Comparison of ENCODE assay signal across 1 cellular context in genomic region chr10:132039371-132039770, GRCh38.
TF ChIP-seq lines count a peak whose summit lies in the region.

No MANE protein-coding gene starts in this region.

TF ChIP-seq in H1, 55 proteins besides CTCF, POLR2A, EP300 and RAD21:
- TF ChIP-seq TEAD4 (IDR thresholded peaks at IDR 0.05; ENCODE audit: low read depth, low read length): no peak
- no peak for TF ChIP-seq GABPA (IDR thresholded peaks at IDR 0.05; ENCODE audit: borderline replicate concordance, insufficient read depth, low read length)
- TF ChIP-seq RFX5 (IDR thresholded peaks at IDR 0.05; ENCODE audit: borderline replicate concordance, low read depth, low read length): no peak
- no peak for TF ChIP-seq YY1 (IDR thresholded peaks at IDR 0.05; ENCODE audit: low read depth, low read length)
- TF ChIP-seq RNF2 (IDR thresholded peaks at IDR 0.05; ENCODE audit: borderline replicate concordance, low read depth, low read length, missing control alignments, poor library complexity, severe bottlenecking): no peak
- TF ChIP-seq KDM5A (IDR thresholded peaks at IDR 0.05; ENCODE audit: low read length): no peak
- no peak for TF ChIP-seq BRCA1 (IDR thresholded peaks at IDR 0.05; ENCODE audit: low read depth, low read length)
- no peak for TF ChIP-seq RBBP5 (IDR thresholded peaks at IDR 0.05; ENCODE audit: borderline replicate concordance, low read depth, low read length)
- TF ChIP-seq SIX5 (IDR thresholded peaks at IDR 0.05; ENCODE audit: low read depth, low read length): no peak
- no peak for TF ChIP-seq HDAC6 (IDR thresholded peaks at IDR 0.05; ENCODE audit: low read depth, low read length)
- no peak for TF ChIP-seq SIRT6 (IDR thresholded peaks at IDR 0.05; ENCODE audit: low read length)
